Comparison of ENCODE assay signal across 19 cellular contexts in genomic region chr5:17434982-17435381, GRCh38.
DNase-seq lines count a peak whose midpoint lies in the region; ATAC-seq lines count a peak whose summit lies in the region.
"Had no signal": no experiment of that assay in that cellular context is flagged by ENCODE, and none has a peak within 500 bp of the region (broad histone marks: within the 10 kb centered on the region; RNA-seq: fewer than 3 reads in every experiment).

No MANE protein-coding gene starts in this region.

- no peak for DNase-seq in NCI-H2107 (lab: John Stamatoyannopoulos, UW)
- DNase-seq in activated CD4-positive, alpha-beta memory T cell treated with anti-CD3 and anti-CD28 coated beads, Interleukin-2, amount 10 ng/mL, durations not matched to agents 7 days and 5 days = no peak
- DNase-seq in NCI-H748 treated with DMSO at 0.1 percent for 48 hours (lab: John Stamatoyannopoulos, UW) = no peak
- DNase-seq: activated CD4-positive, alpha-beta T cell treated with anti-CD3 and anti-CD28 coated beads, Interleukin-2, amount 50 U/mL, for 48 hours; activated T-cell treated with anti-CD3 and anti-CD28 coated beads, Interleukin-2, amount 50 U/mL, for 48 hours; hippocampal formation; mesenchymal stem cell; NCI-H187; NCI-H510A; SHP77 treated with DMSO at 0.1 percent for 48 hours; stimulated activated CD4-positive, alpha-beta T cell treated with anti-CD3 and anti-CD28 coated beads, Interleukin-12 subunit alpha, Interleukin-12 subunit beta, amount 100 ng/mL, for 4 hours; transverse colon had no signal

- no peaks in the 10 kb centered on the region for H3K9me3 Mint-ChIP-seq in stimulated activated memory B cell treated with anti-CD40 and anti-IgM and Interleukin-4, amounts not matched to agents 10 μg/mL and 1 μg/mL and 100 μg/mL, for 72 hours
- H3K9me3 Mint-ChIP-seq in activated CD4-positive, alpha-beta memory T cell treated with anti-CD3 and anti-CD28 coated beads, Interleukin-2, amount 10 ng/mL, durations not matched to agents 7 days and 5 days = peaks cover 6% of the 10 kb centered on the region

- peak overlapping the region; percentile 84 for H3K27ac Mint-ChIP-seq in stimulated activated memory B cell treated with anti-CD40 and anti-IgM and Interleukin-4, amounts not matched to agents 10 μg/mL and 1 μg/mL and 100 μg/mL, for 72 hours
- no peak overlapping the region for H3K27ac Mint-ChIP-seq in activated CD4-positive, alpha-beta memory T cell treated with anti-CD3 and anti-CD28 coated beads, Interleukin-2, amount 10 ng/mL, durations not matched to agents 7 days and 5 days
- H3K27ac Mint-ChIP-seq: activated naive CD8-positive, alpha-beta T cell; stimulated activated effector memory CD8-positive, alpha-beta T cell treated with anti-CD3 and anti-CD28 coated beads, Interleukin-12 subunit alpha, Interleukin-12 subunit beta, amount 100 ng/mL, for 72 hours; T-helper 1 cell treated with Interleukin-12 subunit alpha and Interleukin-12 subunit beta and Interleukin-4 antibody, amounts not matched to agents 30 μg/mL and 1 μg/mL, for 36 hours had no signal

- POLR2A ChIA-PET in activated CD4-positive, alpha-beta memory T cell treated with anti-CD3 and anti-CD28 coated beads, Interleukin-2, amount 10 ng/mL, durations not matched to agents 7 days and 5 days (lab: Charles Lee) = no interaction called here

- ATAC-seq in GM19043 (IDR thresholded peaks at IDR 0.05; ENCODE audit: low read depth, unreplicated experiment) (peak; percentile 41), GM21825 (IDR thresholded peaks at IDR 0.05; ENCODE audit: unreplicated experiment) (peak; percentile 47), HG03159 (IDR thresholded peaks at IDR 0.05; ENCODE audit: unreplicated experiment) (peak; percentile 64)
- ATAC-seq in stimulated activated memory B cell treated with anti-CD40 and anti-IgM and Interleukin-4, amounts not matched to agents 10 μg/mL and 1 μg/mL and 100 μg/mL, for 72 hours = no peak
- ATAC-seq: stimulated activated effector memory CD8-positive, alpha-beta T cell treated with anti-CD3 and anti-CD28 coated beads, Interleukin-12 subunit alpha, Interleukin-12 subunit beta, amount 100 ng/mL, for 72 hours had no signal

- H3K4me1 Mint-ChIP-seq in stimulated activated memory B cell treated with anti-CD40 and anti-IgM and Interleukin-4, amounts not matched to agents 10 μg/mL and 1 μg/mL and 100 μg/mL, for 72 hours = peaks cover 33% of the 10 kb centered on the region
- H3K4me1 Mint-ChIP-seq in activated CD4-positive, alpha-beta memory T cell treated with anti-CD3 and anti-CD28 coated beads, Interleukin-2, amount 10 ng/mL, durations not matched to agents 7 days and 5 days = no peaks in the 10 kb centered on the region
- H3K4me1 Mint-ChIP-seq: stimulated activated effector memory CD8-positive, alpha-beta T cell treated with anti-CD3 and anti-CD28 coated beads, Interleukin-12 subunit alpha, Interleukin-12 subunit beta, amount 100 ng/mL, for 72 hours had no signal

- no peaks in the 10 kb centered on the region for H3K27me3 Mint-ChIP-seq in stimulated activated memory B cell treated with anti-CD40 and anti-IgM and Interleukin-4, amounts not matched to agents 10 μg/mL and 1 μg/mL and 100 μg/mL, for 72 hours
- no peaks in the 10 kb centered on the region for H3K27me3 Mint-ChIP-seq in activated CD4-positive, alpha-beta memory T cell treated with anti-CD3 and anti-CD28 coated beads, Interleukin-2, amount 10 ng/mL, durations not matched to agents 7 days and 5 days

- CTCF ChIA-PET in activated CD4-positive, alpha-beta memory T cell treated with anti-CD3 and anti-CD28 coated beads, Interleukin-2, amount 10 ng/mL, durations not matched to agents 7 days and 5 days (lab: Charles Lee) = no interaction called here

- no peak overlapping the region for H3K4me3 Mint-ChIP-seq in stimulated activated memory B cell treated with anti-CD40 and anti-IgM and Interleukin-4, amounts not matched to agents 10 μg/mL and 1 μg/mL and 100 μg/mL, for 72 hours
- no peak overlapping the region for H3K4me3 Mint-ChIP-seq in activated CD4-positive, alpha-beta memory T cell treated with anti-CD3 and anti-CD28 coated beads, Interleukin-2, amount 10 ng/mL, durations not matched to agents 7 days and 5 days
- H3K4me3 Mint-ChIP-seq: activated naive CD8-positive, alpha-beta T cell; stimulated activated effector memory CD8-positive, alpha-beta T cell treated with anti-CD3 and anti-CD28 coated beads, Interleukin-12 subunit alpha, Interleukin-12 subunit beta, amount 100 ng/mL, for 72 hours; T-helper 1 cell treated with Interleukin-12 subunit alpha and Interleukin-12 subunit beta and Interleukin-4 antibody, amounts not matched to agents 30 μg/mL and 1 μg/mL, for 36 hours had no signal

- no peaks in the 10 kb centered on the region for H3K36me3 Mint-ChIP-seq in stimulated activated memory B cell treated with anti-CD40 and anti-IgM and Interleukin-4, amounts not matched to agents 10 μg/mL and 1 μg/mL and 100 μg/mL, for 72 hours
- no peaks in the 10 kb centered on the region for H3K36me3 Mint-ChIP-seq in activated CD4-positive, alpha-beta memory T cell treated with anti-CD3 and anti-CD28 coated beads, Interleukin-2, amount 10 ng/mL, durations not matched to agents 7 days and 5 days (ENCODE audit: low read depth)
- H3K36me3 Mint-ChIP-seq: activated naive CD8-positive, alpha-beta T cell; stimulated activated effector memory CD8-positive, alpha-beta T cell treated with anti-CD3 and anti-CD28 coated beads, Interleukin-12 subunit alpha, Interleukin-12 subunit beta, amount 100 ng/mL, for 72 hours had no signal
